Comparison of ENCODE assay signal across 13 cellular contexts in the genomic region with DNA sequence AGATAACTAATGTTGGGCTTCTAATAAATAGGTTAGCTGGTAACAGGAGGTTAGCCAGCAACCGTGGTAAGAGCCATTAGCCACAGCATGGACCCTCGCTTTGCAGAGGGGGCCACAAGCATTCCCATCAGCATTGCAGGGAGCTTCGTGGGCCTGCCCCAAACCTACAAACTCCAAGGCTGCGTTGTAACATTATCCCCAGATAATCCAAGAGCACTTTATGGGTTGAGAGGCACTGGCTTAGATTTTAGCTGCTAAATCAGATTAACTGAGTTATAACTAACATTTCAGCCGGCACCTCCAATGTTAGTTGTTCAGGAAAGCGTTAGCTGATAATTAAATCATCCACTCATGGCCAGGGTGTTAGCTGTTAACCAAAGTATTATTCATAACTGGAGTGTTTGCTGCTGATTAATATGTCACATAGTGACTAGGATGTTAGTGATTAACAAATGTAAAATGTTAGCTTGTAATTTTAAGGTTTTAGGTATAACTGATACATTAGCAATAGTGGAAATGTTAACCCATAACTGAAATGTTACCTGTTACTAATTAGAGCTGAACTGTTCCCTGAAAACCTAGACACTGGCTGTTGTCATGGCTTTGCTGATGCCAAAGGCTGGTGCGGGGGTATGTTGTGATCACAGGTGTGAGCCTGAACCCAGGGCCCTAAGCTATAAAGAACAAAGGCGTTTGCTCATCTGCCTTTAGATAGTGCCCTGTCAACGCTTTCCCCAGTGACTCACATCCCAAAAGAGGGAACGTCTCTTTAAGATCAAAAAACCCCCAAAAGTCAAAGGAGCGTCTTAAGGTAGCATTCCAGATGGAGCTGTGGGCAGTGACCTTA. TPM values are rescaled to one million over a fixed set of nuclear protein-coding genes. Genes with fewer than 3 reads are reported as not detected.
DNase-seq lines count a peak whose midpoint lies in the region; ATAC-seq, FAIRE-seq and TF ChIP-seq lines count a peak whose summit lies in the region.
"Had no signal": no experiment of that assay in that cellular context is flagged by ENCODE, and none has a peak within 500 bp of the region (broad histone marks: within the 10 kb centered on the region; RNA-seq: fewer than 3 reads in every experiment).

No MANE protein-coding gene starts in this region.

- DNase-seq in Caco-2, result no peak
- no peak for DNase-seq in GM19239 (ENCODE audit: insufficient read length, low spot score)
- DNase-seq in NCI-H82 treated with DMSO at 0.1 percent for 48 hours (lab: John Stamatoyannopoulos, UW; ENCODE audit: unreplicated experiment), result peak; percentile 83
- no peak for DNase-seq in DMS153 treated with DMSO at 0.1 percent for 48 hours (lab: John Stamatoyannopoulos, UW; ENCODE audit: unreplicated experiment)
- DNase-seq in cerebellar nuclear complex (lab: John Stamatoyannopoulos, UW), result no peak
- DNase-seq: adrenal gland; CD8-positive, alpha-beta T cell; lower lobe of right lung; retina; transverse colon had no signal

- POLR2A ChIA-PET in Caco-2 (lab: Charles Lee), result interaction anchor here (0.6 kb wide), 1 partner anchor 258 kb away, joined by 5 read pairs; no protein-coding TSS in a partner anchor

- H3K9me3 ChIP-seq in Caco-2, result no peaks in the 10 kb centered on the region
- H3K9me3 ChIP-seq in iPS-20b (ENCODE audit: insufficient read depth, low read depth, low read length), result no peaks in the 10 kb centered on the region
- H3K9me3 ChIP-seq: adrenal gland, lower lobe of right lung, transverse colon had no signal

- H3K27ac ChIP-seq in iPS-20b (ENCODE audit: low read length), result peak overlapping the region; percentile 48
- H3K27ac ChIP-seq: adrenal gland, transverse colon had no signal

- ATAC-seq in HG03469 (IDR thresholded peaks at IDR 0.05; ENCODE audit: unreplicated experiment) (no peak), GM21360 (IDR thresholded peaks at IDR 0.05; ENCODE audit: unreplicated experiment) (no peak)
- ATAC-seq: CD8-positive, alpha-beta T cell had no signal

- H3K27me3 Mint-ChIP-seq in Caco-2 (ENCODE audit: insufficient read depth, unreplicated experiment), result no peaks in the 10 kb centered on the region

- H3K4me1 Mint-ChIP-seq in Caco-2 (ENCODE audit: low read depth, unreplicated experiment), result no peaks in the 10 kb centered on the region

- H3K9me3 Mint-ChIP-seq in Caco-2 (ENCODE audit: unreplicated experiment), result no peaks in the 10 kb centered on the region
- H3K9me3 Mint-ChIP-seq: CD8-positive, alpha-beta T cell had no signal

- FAIRE-seq in GM19239 (lab: Jason Lieb, UNC), result peak; percentile 4

- H3K4me3 Mint-ChIP-seq in Caco-2 (ENCODE audit: unreplicated experiment), result no peak overlapping the region
- H3K4me3 Mint-ChIP-seq: CD8-positive, alpha-beta T cell had no signal

- CTCF ChIA-PET in Caco-2 (lab: Charles Lee), result interaction anchor here (0.6 to 2.5 kb wide), 4 partner anchors 10 to 1847 kb away, joined by 3 to 11 read pairs (median 5); no protein-coding TSS in a partner anchor

- peaks cover 62% of the 10 kb centered on the region for H3K36me3 Mint-ChIP-seq in Caco-2 (ENCODE audit: insufficient read depth, unreplicated experiment)

- H3K9ac ChIP-seq in iPS-20b (ENCODE audit: low read depth, low read length), result peak overlapping the region; percentile 59; the same call in 1 of the 2 replicates

- no peak for TF ChIP-seq CTCF in Caco-2 (IDR thresholded peaks at IDR 0.05; ENCODE audit: insufficient read depth in 1 of 2, low read depth in 1 of 2, low read length in 1 of 2, severe bottlenecking in 1 of 2, unreplicated experiment in 1 of 2)

- H3K4me3 ChIP-seq in Caco-2 (ENCODE audit: low read depth, low read length), result no peak overlapping the region
- H3K4me3 ChIP-seq in iPS-20b (ENCODE audit: low read length), result no peak overlapping the region
- H3K4me3 ChIP-seq: adrenal gland, lower lobe of right lung, transverse colon had no signal

- TSS peak; percentile 10 for BruUV-seq in Caco-2 (replicated peaks; lab: Mats Ljungman, UMichigan)

- H3K27ac Mint-ChIP-seq in Caco-2 (ENCODE audit: unreplicated experiment), result no peak overlapping the region
- H3K27ac Mint-ChIP-seq: CD8-positive, alpha-beta T cell had no signal

- H3K27me3 ChIP-seq in Caco-2 (replicated peaks; ENCODE audit: control insufficient read depth, insufficient read depth, low read length), result no peaks in the 10 kb centered on the region
- no peaks in the 10 kb centered on the region for H3K27me3 ChIP-seq in iPS-20b (ENCODE audit: insufficient read depth, low read length)
- H3K27me3 ChIP-seq: adrenal gland, transverse colon had no signal

- intact Hi-C loops in Caco-2 (cut with micrococcal nuclease; ENCODE audit: unreplicated experiment), result loop anchor here (2.0 kb wide), 1 partner anchor 26 kb away; no protein-coding TSS in a partner anchor

- H3K36me3 ChIP-seq in Caco-2 (ENCODE audit: control insufficient read depth, insufficient read depth, low read length) (peaks cover 9% of the 10 kb centered on the region), iPS-20b (ENCODE audit: insufficient read depth, low read depth, low read length) (peaks cover 90% of the 10 kb centered on the region)
- H3K36me3 ChIP-seq: transverse colon had no signal

- H3K4me1 ChIP-seq in Caco-2 (no peaks in the 10 kb centered on the region), iPS-20b (ENCODE audit: insufficient read depth, low read length) (peaks cover 18% of the 10 kb centered on the region; the same call in 1 of the 2 replicates)

RNA-seq across cellular contexts. Expression of a gene that starts 56.3 kb away (rescaled TPM):
- total RNA-seq in Caco-2 (2022), result 49.6 and 55.3 TPM in 2 replicates
